Comparison of ENCODE assay signal across 27 cellular contexts in the genomic region with DNA sequence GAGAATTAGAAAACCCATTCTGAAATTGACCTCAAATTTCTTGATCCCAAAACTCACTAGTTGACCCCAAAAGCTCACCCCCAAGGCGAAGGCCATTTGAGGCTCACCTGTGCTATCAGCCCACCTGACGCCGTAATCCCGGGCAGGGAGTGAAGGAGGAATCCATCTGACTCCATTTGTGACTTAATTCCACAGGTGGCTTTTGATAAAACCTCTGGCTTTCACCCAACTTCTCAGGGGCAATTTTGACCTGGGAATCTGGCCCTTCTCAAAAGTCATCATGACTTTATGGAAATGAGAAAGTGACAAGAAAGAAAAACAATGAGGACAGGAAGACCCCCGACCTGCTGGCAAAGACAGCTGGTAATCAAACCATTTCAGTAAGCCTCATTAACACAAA.
"Had no signal": no experiment of that assay in that cellular context is flagged by ENCODE, and none has a peak within 500 bp of the region (broad histone marks: within the 10 kb centered on the region; RNA-seq: fewer than 3 reads in every experiment).

No MANE protein-coding gene starts in this region.

- H3K4me1 ChIP-seq: colonic mucosa, foreskin keratinocyte, gastroesophageal sphincter, heart left ventricle, lower lobe of right lung had no signal

- ATAC-seq: effector memory CD8-positive, alpha-beta T cell; esophagus mucosa; foreskin keratinocyte; gastroesophageal sphincter; heart left ventricle; left colon; left lobe of liver; left ventricle myocardium superior; lower lobe of right lung; naive thymus-derived CD4-positive, alpha-beta T cell had no signal

- H3K36me3 Mint-ChIP-seq: naive thymus-derived CD4-positive, alpha-beta T cell had no signal

- H3K27me3 ChIP-seq: colonic mucosa, foreskin keratinocyte, gastroesophageal sphincter, heart left ventricle, hepatocyte had no signal

- H3K4me1 Mint-ChIP-seq: endodermal cell; immature natural killer cell; memory B cell; naive thymus-derived CD4-positive, alpha-beta T cell had no signal

- H2AFZ ChIP-seq: hepatocyte had no signal

- H3K4me3 ChIP-seq: colonic mucosa, gastroesophageal sphincter, heart left ventricle, hepatocyte, lower lobe of right lung had no signal

- H3K27me3 Mint-ChIP-seq: dendritic cell treated with granulocyte-macrophage colony-stimulating factor and Interleukin-4, amounts not matched to agents 40 ng/mL and 50 ng/mL, for 4 days; memory B cell had no signal

- DNase-seq: colonic mucosa; cortex of kidney; effector CD8-positive, alpha-beta T cell; effector memory CD8-positive, alpha-beta T cell; endodermal cell; erythroblast; foreskin keratinocyte; heart left ventricle; hypothalamus; immature natural killer cell; islet precursor cell; kidney; kidney glomerular epithelial cell; left colon; left ventricle myocardium superior; lower lobe of right lung; mammary epithelial cell; mesendoderm; midbrain; naive thymus-derived CD4-positive, alpha-beta T cell had no signal

- H3K27ac Mint-ChIP-seq: dendritic cell treated with granulocyte-macrophage colony-stimulating factor and Interleukin-4, amounts not matched to agents 40 ng/mL and 50 ng/mL, for 4 days; effector memory CD8-positive, alpha-beta T cell; endodermal cell; immature natural killer cell; memory B cell; naive thymus-derived CD4-positive, alpha-beta T cell had no signal

- H3K4me3 Mint-ChIP-seq: dendritic cell treated with granulocyte-macrophage colony-stimulating factor and Interleukin-4, amounts not matched to agents 40 ng/mL and 50 ng/mL, for 4 days; effector memory CD8-positive, alpha-beta T cell; endodermal cell; immature natural killer cell; memory B cell; naive thymus-derived CD4-positive, alpha-beta T cell had no signal

- H3K27ac ChIP-seq: colonic mucosa, epithelial cell of prostate, foreskin keratinocyte, gastroesophageal sphincter, heart left ventricle, hepatocyte, lower lobe of right lung had no signal

- H3K36me3 ChIP-seq: colonic mucosa, gastroesophageal sphincter, heart left ventricle, lower lobe of right lung had no signal

- H3K79me2 ChIP-seq: hepatocyte had no signal

- H3K9me3 ChIP-seq: colonic mucosa had no signal

- H3K4me2 ChIP-seq: hepatocyte had no signal
